Comparison of ENCODE assay signal across 1 cellular context in genomic region chr1:2314297-2314802, GRCh38.
TF ChIP-seq lines count a peak whose summit lies in the region.

No MANE protein-coding gene starts in this region.

TF ChIP-seq in HEK293, 187 proteins besides CTCF, POLR2A, EP300 and RAD21 (continued from another document):
- peak; percentile 33; the same call in 1 of the 2 replicates for TF ChIP-seq REST (tag by site-specific recombination; IDR thresholded peaks at IDR 0.05)
- no peak for TF ChIP-seq ZNF211 (tag by site-specific recombination; IDR thresholded peaks at IDR 0.05; ENCODE audit: low read depth)
- TF ChIP-seq ZNF596 (tag by site-specific recombination; IDR thresholded peaks at IDR 0.05): peak; percentile 34; the same call in 1 of the 2 replicates
- no peak for TF ChIP-seq ZFP69B (tag by site-specific recombination; IDR thresholded peaks at IDR 0.05)
- TF ChIP-seq PRDM1 (tag by site-specific recombination; IDR thresholded peaks at IDR 0.05): no peak
- TF ChIP-seq ZNF558 (tag by site-specific recombination; IDR thresholded peaks at IDR 0.05): no peak
- TF ChIP-seq, protein P1, sequence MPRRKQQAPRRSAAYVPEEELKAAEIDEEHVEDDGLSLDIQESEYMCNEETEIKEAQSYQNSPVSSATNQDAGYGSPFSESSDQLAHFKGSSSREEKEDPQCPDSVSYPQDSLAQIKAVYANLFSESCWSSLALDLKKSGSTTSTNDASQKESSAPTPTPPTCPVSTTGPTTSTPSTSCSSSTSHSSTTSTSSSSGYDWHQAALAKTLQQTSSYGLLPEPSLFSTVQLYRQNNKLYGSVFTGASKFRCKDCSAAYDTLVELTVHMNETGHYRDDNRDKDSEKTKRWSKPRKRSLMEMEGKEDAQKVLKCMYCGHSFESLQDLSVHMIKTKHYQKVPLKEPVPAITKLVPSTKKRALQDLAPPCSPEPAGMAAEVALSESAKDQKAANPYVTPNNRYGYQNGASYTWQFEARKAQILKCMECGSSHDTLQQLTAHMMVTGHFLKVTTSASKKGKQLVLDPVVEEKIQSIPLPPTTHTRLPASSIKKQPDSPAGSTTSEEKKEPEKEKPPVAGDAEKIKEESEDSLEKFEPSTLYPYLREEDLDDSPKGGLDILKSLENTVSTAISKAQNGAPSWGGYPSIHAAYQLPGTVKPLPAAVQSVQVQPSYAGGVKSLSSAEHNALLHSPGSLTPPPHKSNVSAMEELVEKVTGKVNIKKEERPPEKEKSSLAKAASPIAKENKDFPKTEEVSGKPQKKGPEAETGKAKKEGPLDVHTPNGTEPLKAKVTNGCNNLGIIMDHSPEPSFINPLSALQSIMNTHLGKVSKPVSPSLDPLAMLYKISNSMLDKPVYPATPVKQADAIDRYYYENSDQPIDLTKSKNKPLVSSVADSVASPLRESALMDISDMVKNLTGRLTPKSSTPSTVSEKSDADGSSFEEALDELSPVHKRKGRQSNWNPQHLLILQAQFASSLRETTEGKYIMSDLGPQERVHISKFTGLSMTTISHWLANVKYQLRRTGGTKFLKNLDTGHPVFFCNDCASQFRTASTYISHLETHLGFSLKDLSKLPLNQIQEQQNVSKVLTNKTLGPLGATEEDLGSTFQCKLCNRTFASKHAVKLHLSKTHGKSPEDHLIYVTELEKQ (tag by site-specific recombination; IDR thresholded peaks at IDR 0.05; ENCODE audit: borderline replicate concordance): no peak
- TF ChIP-seq ZNF184 (tag by site-specific recombination; IDR thresholded peaks at IDR 0.05): no peak
- no peak for TF ChIP-seq ZNF639 (tag by site-specific recombination; IDR thresholded peaks at IDR 0.05)
- peak; percentile 78 for TF ChIP-seq ZXDB (tag by site-specific recombination; IDR thresholded peaks at IDR 0.05)
- peak; percentile 66 for TF ChIP-seq ZNF335 (tag by site-specific recombination; conservative IDR thresholded peaks at IDR 0.05)
- TF ChIP-seq ZNF433 (tag by site-specific recombination; IDR thresholded peaks at IDR 0.05; ENCODE audit: low read depth): no peak
- no peak for TF ChIP-seq SCRT2 (tag by site-specific recombination; IDR thresholded peaks at IDR 0.05)
- TF ChIP-seq ZNF544 (tag by site-specific recombination; IDR thresholded peaks at IDR 0.05): no peak
- TF ChIP-seq SP2 (tag by site-specific recombination; IDR thresholded peaks at IDR 0.05): peak; percentile 11; the same call in 1 of the 2 replicates
- TF ChIP-seq YY1 (tag by site-specific recombination; IDR thresholded peaks at IDR 0.05): no peak
- no peak for TF ChIP-seq ZNF26 (tag by site-specific recombination; IDR thresholded peaks at IDR 0.05)
- TF ChIP-seq ZEB2 (tag by site-specific recombination; IDR thresholded peaks at IDR 0.05): 0 out of 2 replicates have a peak, but pooled peaks have one; percentile 51
